In the genomic region with DNA sequence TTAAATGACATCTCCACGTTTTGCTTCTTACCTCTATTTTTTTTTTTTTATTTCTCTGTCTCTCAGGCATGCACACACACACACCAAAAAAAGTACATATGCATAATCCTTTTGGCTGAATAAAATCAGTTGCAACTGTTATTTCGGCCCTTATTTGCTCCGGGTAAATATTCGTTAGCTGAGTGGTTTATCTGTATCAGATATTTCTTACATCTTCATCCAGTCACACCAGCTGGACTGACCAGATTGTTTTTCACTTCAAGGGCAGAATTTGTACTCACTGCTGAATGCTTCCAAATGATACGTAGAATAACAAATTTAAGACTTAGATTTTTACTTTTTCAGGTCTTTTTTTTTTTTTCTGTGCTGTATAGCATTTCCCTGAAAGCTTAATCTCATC, we compare ENCODE assay signal across 18 cellular contexts.
"Had no signal": no experiment of that assay in that cellular context is flagged by ENCODE, and none has a peak within 500 bp of the region (broad histone marks: within the 10 kb centered on the region; RNA-seq: fewer than 3 reads in every experiment).

No MANE protein-coding gene starts in this region.

- ATAC-seq: left lung; stimulated activated memory B cell treated with anti-CD40 and anti-IgM and Interleukin-4, amounts not matched to agents 10 μg/mL and 1 μg/mL and 100 μg/mL, for 72 hours; upper lobe of right lung had no signal

- H3K36me3 ChIP-seq: brain microvascular endothelial cell had no signal

- H3K27me3 Mint-ChIP-seq: activated CD4-positive, alpha-beta T cell treated with anti-CD3 and anti-CD28 coated beads, Interleukin-2, amount 10 ng/mL, durations not matched to agents 7 days and 5 days; stimulated activated memory B cell treated with anti-CD40 and anti-IgM and Interleukin-4, amounts not matched to agents 10 μg/mL and 1 μg/mL and 100 μg/mL, for 72 hours had no signal

- H3K9me3 Mint-ChIP-seq: activated CD4-positive, alpha-beta T cell treated with anti-CD3 and anti-CD28 coated beads, Interleukin-2, amount 10 ng/mL, durations not matched to agents 7 days and 5 days; stimulated activated memory B cell treated with anti-CD40 and anti-IgM and Interleukin-4, amounts not matched to agents 10 μg/mL and 1 μg/mL and 100 μg/mL, for 72 hours had no signal

- H3K4me1 ChIP-seq: SJCRH30 had no signal

- H3K4me3 ChIP-seq: left lung, SJCRH30, spleen, upper lobe of right lung had no signal

- H3K9me3 ChIP-seq: left lung, SJCRH30, spleen, upper lobe of right lung had no signal

- H3K27me3 ChIP-seq: brain microvascular endothelial cell, left lung, SJCRH30, spleen, upper lobe of right lung had no signal

- H3K27ac Mint-ChIP-seq: activated CD4-positive, alpha-beta T cell treated with anti-CD3 and anti-CD28 coated beads, Interleukin-2, amount 10 ng/mL, durations not matched to agents 7 days and 5 days; stimulated activated memory B cell treated with anti-CD40 and anti-IgM and Interleukin-4, amounts not matched to agents 10 μg/mL and 1 μg/mL and 100 μg/mL, for 72 hours had no signal

- DNase-seq: activated CD4-positive, alpha-beta T cell treated with anti-CD3 and anti-CD28 coated beads, Interleukin-2, amount 10 ng/mL, durations not matched to agents 7 days and 5 days; activated T-cell treated with anti-CD3 and anti-CD28 coated beads for 4 hours; aorta; brain microvascular endothelial cell; cerebellar nuclear complex; cortex of kidney; head of caudate nucleus; kidney; left lung; mammary epithelial cell; occipital lobe; posterior cingulate gyrus; retina; SJCRH30; spleen; stimulated activated CD4-positive, alpha-beta T cell treated with anti-CD3 and anti-CD28 coated beads, Interleukin-4, amount 100 ng/mL, for 4 hours; upper lobe of right lung had no signal

- H3K4me3 Mint-ChIP-seq: activated CD4-positive, alpha-beta T cell treated with anti-CD3 and anti-CD28 coated beads, Interleukin-2, amount 10 ng/mL, durations not matched to agents 7 days and 5 days; stimulated activated memory B cell treated with anti-CD40 and anti-IgM and Interleukin-4, amounts not matched to agents 10 μg/mL and 1 μg/mL and 100 μg/mL, for 72 hours had no signal

- H3K27ac ChIP-seq: brain microvascular endothelial cell, left lung, SJCRH30, upper lobe of right lung had no signal
